ENCODE assay signal across 8 cellular contexts in the genomic region with DNA sequence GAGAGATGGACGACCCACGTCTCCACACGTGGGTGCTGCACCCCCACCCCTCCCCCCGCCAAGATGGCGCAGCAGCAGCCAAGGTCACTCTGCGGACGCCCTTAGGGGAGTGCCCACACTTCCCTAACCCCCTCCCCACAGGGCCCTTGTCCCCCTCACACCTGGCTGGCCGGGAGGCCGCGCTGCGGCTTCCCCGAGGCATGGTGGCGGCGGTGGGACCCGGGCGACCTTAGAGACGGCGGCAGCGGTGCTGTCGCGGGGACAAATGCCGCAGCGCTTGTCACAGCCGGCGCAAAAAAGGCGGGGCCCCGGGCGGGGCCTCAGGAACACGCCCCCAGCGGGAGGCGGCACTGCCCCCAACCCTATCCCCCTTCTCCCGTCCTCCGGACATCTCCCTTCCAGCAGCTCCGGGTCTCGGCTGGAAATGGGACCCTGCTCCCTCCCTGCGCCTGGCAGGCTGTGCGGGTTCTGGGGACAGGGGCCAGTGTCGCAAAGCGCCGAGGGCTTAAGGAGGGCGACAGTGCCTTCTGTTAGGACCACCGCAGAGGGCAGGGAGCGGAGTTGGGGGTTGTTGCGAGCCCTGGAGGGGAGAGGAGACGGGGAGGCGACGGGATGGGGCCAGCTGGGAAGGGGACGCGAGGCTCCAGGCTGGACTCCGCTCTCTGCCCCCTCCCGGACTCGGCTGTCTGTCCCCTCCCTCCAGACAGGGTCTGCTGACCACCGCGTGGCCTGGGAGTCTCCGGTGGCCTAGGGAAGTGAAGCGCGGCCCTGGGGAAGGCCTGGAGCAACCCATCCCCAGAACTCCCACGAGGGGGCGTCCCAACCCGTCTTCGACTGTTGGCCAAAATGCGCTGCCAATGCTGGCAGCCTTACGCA. TPM values are rescaled to one million over a fixed set of nuclear protein-coding genes. Genes with fewer than 3 reads are reported as not detected.
DNase-seq lines count a peak whose midpoint lies in the region; ATAC-seq and TF ChIP-seq lines count a peak whose summit lies in the region.

TSS of gene CHCHD10 (minus strand) at position 300 of the 876 bp plus-strand sequence. CDS start at position 202, 98 bp downstream.

- peak within 1 kb of the TSS; percentile 82 for H3K27ac ChIP-seq in OCI-LY1 (ENCODE audit: low read depth, low read length, poor library complexity, severe bottlenecking)
- peak within 1 kb of the TSS; percentile 68 to 78 for H3K27ac ChIP-seq in esophagus (ENCODE audit: low read depth in 2 of 2, low read length in 1 of 2)

- H3K9me3 ChIP-seq in OCI-LY1 (ENCODE audit: low read length) (no peaks in the 10 kb centered on the region), esophagus (ENCODE audit: control insufficient read depth in 2 of 2, insufficient read depth in 1 of 2, low read depth in 1 of 2, low read length in 1 of 2) (no peaks in the 10 kb centered on the region), mucosa of stomach (ENCODE audit: control insufficient read depth, low read length) (no peaks in the 10 kb centered on the region)

- no peak within 1 kb of the TSS for H2AFZ ChIP-seq in OCI-LY1 (ENCODE audit: low read length)

- no peaks in the 10 kb centered on the region for H4K20me1 ChIP-seq in OCI-LY1 (ENCODE audit: insufficient read depth, low read length)

- H3K79me2 ChIP-seq in OCI-LY1 (ENCODE audit: insufficient read depth, low read length): peaks cover 3% of the 10 kb centered on the region; the same call in 1 of the 2 replicates

- TF ChIP-seq CTCF in GM12874 (IDR thresholded peaks at IDR 0.05; ENCODE audit: insufficient read depth, low read depth, low read length) (peak; percentile 89), OCI-LY1 (IDR thresholded peaks at IDR 0.05; ENCODE audit: low read length) (peak; percentile 78)

- H3K4me1 ChIP-seq in OCI-LY1 (ENCODE audit: insufficient read depth, low read length, severe bottlenecking) (peaks cover 76% of the 10 kb centered on the region), esophagus (ENCODE audit: control insufficient read depth in 2 of 2, insufficient read depth in 2 of 2, low read length in 1 of 2) (peaks cover 6 to 21% of the 10 kb centered on the region in 2 donors), mucosa of stomach (ENCODE audit: control insufficient read depth, insufficient read depth, low read length) (peaks cover 22% of the 10 kb centered on the region)

- H3K9me2 ChIP-seq in OCI-LY1 (ENCODE audit: low read depth, low read length): no peaks in the 10 kb centered on the region

- ATAC-seq in HG03460 (IDR thresholded peaks at IDR 0.05; ENCODE audit: unreplicated experiment): peak; percentile 48
- ATAC-seq in HG03135 (IDR thresholded peaks at IDR 0.05; ENCODE audit: unreplicated experiment): no peak

- H3F3A ChIP-seq in OCI-LY1 (ENCODE audit: insufficient read depth, low read length): no peaks in the 10 kb centered on the region

- peak within 1 kb of the TSS; percentile 82 for H3K4me3 ChIP-seq in OCI-LY1 (ENCODE audit: low read depth, low read length, poor library complexity, severe bottlenecking)
- peak within 1 kb of the TSS; percentile 79 to 87 for H3K4me3 ChIP-seq in esophagus (ENCODE audit: low read depth in 1 of 2, low read length in 2 of 2)
- H3K4me3 ChIP-seq in mucosa of stomach (ENCODE audit: low read length): peak within 1 kb of the TSS; percentile 50

- 1 to 2% methylated on average over 57 to 63 of the region's 63 CpGs for WGBS in esophagus, 2 donors

- H3K36me3 ChIP-seq in OCI-LY1 (ENCODE audit: insufficient read depth, low read length) (peaks cover 36% of the 10 kb centered on the region), esophagus (ENCODE audit: control insufficient read depth in 2 of 2, insufficient read depth in 2 of 2, low read length in 1 of 2) (peaks cover 0 to 11% of the 10 kb centered on the region in 2 donors), mucosa of stomach (ENCODE audit: control insufficient read depth, insufficient read depth, low read length) (no peaks in the 10 kb centered on the region)

- peak; percentile 81 for DNase-seq in activated T-cell treated with anti-CD3 and anti-CD28 coated beads for 48 hours (ENCODE audit: low read depth)
- DNase-seq in stimulated activated CD8-positive, alpha-beta memory T cell treated with anti-CD3 and anti-CD28 coated beads, Interleukin-7, amount 100 ng/mL, for 1 hour (ENCODE audit: low read depth in 2 of 2): peak; percentile 59

- H3K4me2 ChIP-seq in OCI-LY1 (ENCODE audit: low read length): peak within 1 kb of the TSS; percentile 79

- H3K27me3 ChIP-seq in OCI-LY1 (ENCODE audit: insufficient read depth, low read length): no peaks in the 10 kb centered on the region
- no peaks in the 10 kb centered on the region for H3K27me3 ChIP-seq in esophagus (ENCODE audit: control insufficient read depth in 1 of 2, insufficient read depth in 2 of 2, low read length in 2 of 2)
- H3K27me3 ChIP-seq in mucosa of stomach (ENCODE audit: control insufficient read depth, insufficient read depth, low read length): peaks cover under 1% of the 10 kb centered on the region

- H3K9ac ChIP-seq in OCI-LY1 (ENCODE audit: low read length) (peak within 1 kb of the TSS; percentile 88), mucosa of stomach (ENCODE audit: low read length) (peak within 1 kb of the TSS; percentile 83)

RNA-seq across cellular contexts. Expression of gene CHCHD10, which starts in this region (rescaled TPM):
- 100 to 1,000 TPM; 115 to 191 TPM for polyA plus RNA-seq in esophagus
